ENCODE assay signal across 25 cellular contexts in the genomic region with DNA sequence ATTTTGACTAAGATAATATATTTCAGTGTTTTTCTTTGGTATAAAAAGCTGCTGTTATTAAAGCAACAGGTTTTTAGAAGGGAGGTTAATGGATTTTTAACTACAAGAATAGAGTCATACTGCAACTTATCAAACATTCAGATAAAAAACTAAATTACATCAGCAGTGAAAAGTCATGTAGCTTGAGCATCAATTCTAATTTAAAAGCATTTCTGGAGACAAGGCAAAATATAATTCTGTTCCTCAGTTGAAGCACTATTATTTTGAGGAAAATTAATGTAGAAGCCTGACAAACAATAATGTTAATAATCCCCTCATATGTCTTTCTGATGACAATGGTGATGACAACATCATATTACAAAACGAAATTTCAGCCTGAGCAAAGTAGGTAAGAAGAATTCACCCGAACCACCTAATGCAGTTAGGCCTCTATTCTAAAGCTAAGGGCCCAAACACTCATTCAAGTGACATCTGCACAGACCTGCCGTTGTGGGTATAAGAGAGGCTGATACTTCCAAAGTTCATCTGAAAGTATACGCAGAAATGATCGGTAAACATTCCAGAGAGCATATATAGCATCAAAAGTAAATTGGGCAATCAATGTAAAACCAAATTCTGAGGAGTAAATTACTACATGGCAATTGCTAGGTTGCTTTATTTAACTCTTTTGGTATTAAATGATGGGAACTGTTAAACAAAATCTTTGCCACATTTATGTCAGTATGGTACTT. TPM values are rescaled to one million over a fixed set of nuclear protein-coding genes. Genes with fewer than 3 reads are reported as not detected.
"Had no signal": no experiment of that assay in that cellular context is flagged by ENCODE, and none has a peak within 500 bp of the region (broad histone marks: within the 10 kb centered on the region; RNA-seq: fewer than 3 reads in every experiment).

No MANE protein-coding gene starts in this region.

- H3K9me3 ChIP-seq: colonic mucosa, esophagus muscularis mucosa, heart left ventricle, left lung, lower lobe of right lung, mucosa of descending colon had no signal

- FAIRE-seq: endothelial cell of umbilical vein, frontal cortex, kidney had no signal

- H3K4me2 ChIP-seq: hepatocyte had no signal

- H3K27me3 ChIP-seq: colonic mucosa, esophagus muscularis mucosa, foreskin keratinocyte, gastroesophageal sphincter, hepatocyte, left lung had no signal

- H3K36me3 ChIP-seq: colonic mucosa, esophagus muscularis mucosa, gastroesophageal sphincter, heart left ventricle, left lung, lower lobe of right lung had no signal

- H3K79me2 ChIP-seq: hepatocyte had no signal

- ATAC-seq: effector memory CD8-positive, alpha-beta T cell; foreskin keratinocyte; gastroesophageal sphincter; heart left ventricle; left lung; left ventricle myocardium superior; lower lobe of right lung; mucosa of descending colon had no signal

- H3K4me3 ChIP-seq: colonic mucosa, esophagus muscularis mucosa, gastroesophageal sphincter, heart left ventricle, hepatocyte, left lung, lower lobe of right lung, mucosa of descending colon had no signal

- H3K36me3 Mint-ChIP-seq: immature natural killer cell, mesothelial cell of epicardium had no signal

- H3K27me3 Mint-ChIP-seq: dendritic cell treated with granulocyte-macrophage colony-stimulating factor and Interleukin-4, amounts not matched to agents 40 ng/mL and 50 ng/mL, for 4 days; effector memory CD8-positive, alpha-beta T cell had no signal

- H3K4me1 Mint-ChIP-seq: immature natural killer cell had no signal

- H3K4me1 ChIP-seq: colonic mucosa, esophagus muscularis mucosa, foreskin keratinocyte, gastroesophageal sphincter, heart left ventricle, left lung, lower lobe of right lung had no signal

- H3K9me3 Mint-ChIP-seq: dendritic cell treated with granulocyte-macrophage colony-stimulating factor and Interleukin-4, amounts not matched to agents 40 ng/mL and 50 ng/mL, for 4 days had no signal

- H3K4me3 Mint-ChIP-seq: dendritic cell treated with granulocyte-macrophage colony-stimulating factor and Interleukin-4, amounts not matched to agents 40 ng/mL and 50 ng/mL, for 4 days; effector memory CD8-positive, alpha-beta T cell; immature natural killer cell; mesothelial cell of epicardium had no signal

- H3K27ac ChIP-seq: colonic mucosa, esophagus muscularis mucosa, foreskin keratinocyte, gastroesophageal sphincter, heart left ventricle, hepatocyte, left lung, lower lobe of right lung had no signal

- H3K27ac Mint-ChIP-seq: dendritic cell treated with granulocyte-macrophage colony-stimulating factor and Interleukin-4, amounts not matched to agents 40 ng/mL and 50 ng/mL, for 4 days; effector memory CD8-positive, alpha-beta T cell; immature natural killer cell; mesothelial cell of epicardium had no signal

- DNase-seq: colonic mucosa; cortex of kidney; effector CD8-positive, alpha-beta T cell; effector memory CD8-positive, alpha-beta T cell; foreskin keratinocyte; heart left ventricle; hypothalamus; immature natural killer cell; islet precursor cell; kidney; kidney glomerular epithelial cell; left lung; left ventricle myocardium superior; lower lobe of right lung; mesenchymal stem cell; mucosa of descending colon had no signal

RNA-seq across cellular contexts. Expression of a gene that starts 12.8 kb away (rescaled TPM):
- total RNA-seq: endothelial cell of umbilical vein, lung microvascular endothelial cell, myocyte had no signal
- polyA plus RNA-seq: endothelial cell of umbilical vein, immature natural killer cell had no signal
